ENCODE assay signal across 8 cellular contexts in the genomic region with DNA sequence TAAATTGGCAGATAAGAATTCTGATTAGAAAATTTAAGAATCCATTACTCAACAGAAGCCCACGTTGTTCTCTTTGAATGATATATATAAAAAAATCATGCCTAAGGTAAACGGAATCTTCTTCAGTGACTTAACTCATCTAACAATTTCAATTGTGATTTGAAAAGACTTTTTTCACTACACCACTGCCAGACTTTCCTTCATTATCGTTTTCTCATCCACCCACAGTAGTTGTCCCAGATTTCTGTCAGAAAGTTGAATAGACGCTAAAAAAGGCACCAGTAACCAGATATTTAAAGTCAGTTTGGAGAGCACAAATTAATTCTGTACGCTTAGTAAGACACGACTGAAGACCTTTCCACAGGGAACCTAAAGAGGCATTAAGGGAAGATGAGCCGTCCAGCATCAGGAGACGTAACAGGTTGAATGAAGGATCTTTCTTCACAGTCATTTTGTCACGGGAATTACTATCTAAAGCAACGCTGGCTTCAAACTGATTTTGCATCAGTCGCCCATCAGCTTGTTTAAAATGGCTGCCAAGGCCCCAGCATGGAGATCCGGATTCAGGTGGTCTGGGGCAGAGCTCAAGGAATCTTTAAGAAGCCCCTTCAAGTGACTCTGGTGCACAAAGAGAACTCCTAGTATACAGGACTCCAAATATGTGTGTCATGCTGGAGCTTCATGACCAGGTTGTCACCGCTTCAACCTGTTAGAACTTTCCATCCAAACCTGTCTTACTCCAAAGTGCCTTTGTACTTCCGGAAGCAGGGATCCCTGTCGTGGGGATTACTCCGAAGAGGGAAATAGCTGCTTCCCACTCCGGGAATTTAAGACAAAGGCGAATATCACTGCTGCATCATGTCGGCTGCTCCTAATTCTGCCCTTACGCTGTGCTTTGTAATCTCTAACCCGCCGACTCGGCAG. TPM values are rescaled to one million over a fixed set of nuclear protein-coding genes. Genes with fewer than 3 reads are reported as not detected.
DNase-seq lines count a peak whose midpoint lies in the region; ATAC-seq and FAIRE-seq lines count a peak whose summit lies in the region.

No MANE protein-coding gene starts in this region.

- peaks cover 18% of the 10 kb centered on the region for H3K27me3 Mint-ChIP-seq in activated T-cell treated with anti-CD3 and anti-CD28 coated beads, Interleukin-2, amount 50 U/mL, for 24 hours

- H3K4me1 ChIP-seq in ectodermal cell (ENCODE audit: control insufficient read depth, insufficient read depth, low read length) (peaks cover 4% of the 10 kb centered on the region), mucosa of stomach (ENCODE audit: control insufficient read depth, insufficient read depth, low read length) (peaks cover 21% of the 10 kb centered on the region)

- H3K4me3 ChIP-seq in ectodermal cell (ENCODE audit: insufficient read depth, low read depth, low read length): peak overlapping the region; percentile 84
- H3K4me3 ChIP-seq in mucosa of stomach (ENCODE audit: low read length): peak overlapping the region; percentile 59

- H3K36me3 Mint-ChIP-seq in activated T-cell treated with anti-CD3 and anti-CD28 coated beads, Interleukin-2, amount 50 U/mL, for 24 hours (ENCODE audit: low read depth): peaks cover 42% of the 10 kb centered on the region

- peak overlapping the region; percentile 100 for H3K9ac ChIP-seq in mucosa of stomach (ENCODE audit: low read length)

- H3K9me3 ChIP-seq in ectodermal cell (ENCODE audit: control insufficient read depth, low read length) (no peaks in the 10 kb centered on the region), mucosa of stomach (ENCODE audit: control insufficient read depth, low read length) (no peaks in the 10 kb centered on the region)

- FAIRE-seq in RCC 7860 (lab: Jason Lieb, UNC): no peak

- H3K27ac ChIP-seq in ectodermal cell (ENCODE audit: insufficient read depth, low read depth, low read length, poor library complexity, severe bottlenecking): peak overlapping the region; percentile 83

- peak overlapping the region; percentile 98 for H3K4me3 Mint-ChIP-seq in activated T-cell treated with anti-CD3 and anti-CD28 coated beads, Interleukin-2, amount 50 U/mL, for 24 hours

- peak; percentile 31 for DNase-seq in activated T-cell treated with anti-CD3 and anti-CD28 coated beads, Interleukin-2, amount 50 U/mL, for 24 hours
- DNase-seq in activated T-cell treated with anti-CD3 and anti-CD28 coated beads for 4 hours (no peak), RPMI7951 (ENCODE audit: low read depth) (peak; percentile 15), RCC 7860 (ENCODE audit: low spot score) (no peak)

- peak overlapping the region; percentile 95 for H3K27ac Mint-ChIP-seq in activated T-cell treated with anti-CD3 and anti-CD28 coated beads, Interleukin-2, amount 50 U/mL, for 24 hours

- ATAC-seq in GM21825 (IDR thresholded peaks at IDR 0.05; ENCODE audit: unreplicated experiment) (no peak), HG03432 (IDR thresholded peaks at IDR 0.05; ENCODE audit: unreplicated experiment) (no peak)

- H3K4me1 Mint-ChIP-seq in activated T-cell treated with anti-CD3 and anti-CD28 coated beads, Interleukin-2, amount 50 U/mL, for 24 hours (ENCODE audit: low read depth): peaks cover 38% of the 10 kb centered on the region

- H3K27me3 ChIP-seq in ectodermal cell (ENCODE audit: control insufficient read depth, insufficient read depth, low read length, poor library complexity, severe bottlenecking) (peaks cover 25% of the 10 kb centered on the region), mucosa of stomach (ENCODE audit: control insufficient read depth, insufficient read depth, low read length) (no peaks in the 10 kb centered on the region)

- WGBS in ectodermal cell, 2 experiments: 22 to 24% methylated on average over 22 of the region's 23 CpGs

- no peaks in the 10 kb centered on the region for H3K36me3 ChIP-seq in ectodermal cell (ENCODE audit: control insufficient read depth, insufficient read depth, low read length)
- H3K36me3 ChIP-seq in mucosa of stomach (ENCODE audit: control insufficient read depth, insufficient read depth, low read length): no peaks in the 10 kb centered on the region

- no peaks in the 10 kb centered on the region for H3K9me3 Mint-ChIP-seq in activated T-cell treated with anti-CD3 and anti-CD28 coated beads, Interleukin-2, amount 50 U/mL, for 24 hours

RNA-seq across cellular contexts. Expression of a gene that starts 1.2 kb away (rescaled TPM):
- total RNA-seq in RPMI7951 (2014; rRNA removed; shearing (Covaris generic)): 245 and 278 TPM in 2 replicates
- 116 TPM for polyA plus RNA-seq in ectodermal cell (2013, experiment 1 of 4)
- polyA plus RNA-seq in ectodermal cell (2013, experiment 2 of 4): 125 TPM
- 102 TPM for polyA plus RNA-seq in ectodermal cell (2013, experiment 3 of 4)
- polyA plus RNA-seq in ectodermal cell (2013, experiment 4 of 4): 110 TPM

RNA-seq across cellular contexts. Expression of a gene that starts 6.1 kb away (rescaled TPM):
- total RNA-seq in RPMI7951 (2014; rRNA removed; shearing (Covaris generic)): not detected in 2 replicates
- polyA plus RNA-seq in ectodermal cell (2013, experiment 1 of 4): not detected
- polyA plus RNA-seq in ectodermal cell (2013, experiment 2 of 4): 0.30 TPM
- polyA plus RNA-seq in ectodermal cell (2013, experiment 3 of 4): not detected
- 0.16 TPM for polyA plus RNA-seq in ectodermal cell (2013, experiment 4 of 4)

RNA-seq across cellular contexts. Expression of a gene that starts 30.1 kb away (rescaled TPM):
- total RNA-seq in RPMI7951 (2014; rRNA removed; shearing (Covaris generic)): 0.20 and 0.48 TPM in 2 replicates
- polyA plus RNA-seq in ectodermal cell (2013, experiment 1 of 4): 1.6 TPM
- 1.1 TPM for polyA plus RNA-seq in ectodermal cell (2013, experiment 2 of 4)
- polyA plus RNA-seq in ectodermal cell (2013, experiment 3 of 4): 1.7 TPM
- 1.2 TPM for polyA plus RNA-seq in ectodermal cell (2013, experiment 4 of 4)

Comparison
In these comparisons a context has a peak if more than half of its experiments do, and no peak if none do; other contexts are left out.
1. DNase-seq: peak in activated T-cell treated with anti-CD3 and anti-CD28 coated beads, Interleukin-2, amount 50 U/mL, for 24 hours (single experiment) and RPMI7951 (single experiment); none in activated T-cell treated with anti-CD3 and anti-CD28 coated beads for 4 hours (single experiment) and RCC 7860 (single experiment).